In the genomic region with DNA sequence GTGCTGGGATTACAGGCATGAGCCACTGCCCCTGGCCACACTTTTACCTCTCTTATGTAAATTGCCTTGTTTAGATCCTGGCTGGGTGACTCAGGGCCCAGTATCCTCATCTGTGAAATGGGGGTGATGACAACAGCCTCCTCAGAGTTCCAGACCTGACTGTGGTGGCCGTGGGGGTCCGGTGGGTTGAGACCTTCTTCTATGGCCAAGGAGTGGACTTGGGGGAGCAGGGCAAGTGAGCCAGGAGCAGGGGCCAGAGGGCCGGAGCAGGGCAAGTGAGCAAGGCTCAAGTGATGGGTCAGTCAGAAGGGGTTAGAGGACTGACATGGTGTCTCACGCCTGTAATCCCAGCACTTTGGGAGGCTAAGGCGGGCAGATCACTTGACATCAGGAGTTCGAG, we compare ENCODE assay signal across 2 cellular contexts.
TF ChIP-seq lines count a peak whose summit lies in the region.

No MANE protein-coding gene starts in this region.

TF ChIP-seq in IMR-90, 13 proteins besides CTCF, POLR2A, EP300 and RAD21:
- TF ChIP-seq MAFK (IDR thresholded peaks at IDR 0.05; ENCODE audit: low read depth, low read length) (no peak), CEBPB (IDR thresholded peaks at IDR 0.05; ENCODE audit: low read depth, low read length) (no peak), RFX5 (IDR thresholded peaks at IDR 0.05; ENCODE audit: low read depth, low read length) (no peak), MXI1 (IDR thresholded peaks at IDR 0.05; ENCODE audit: borderline replicate concordance, low read depth, low read length) (no peak), NFE2L2 (IDR thresholded peaks at IDR 0.05; ENCODE audit: low read depth, low read length) (no peak), MAZ (IDR thresholded peaks at IDR 0.05; ENCODE audit: borderline replicate concordance, low read depth, low read length) (no peak), FOS (IDR thresholded peaks at IDR 0.05; ENCODE audit: low read depth, low read length) (no peak), SMC3 (IDR thresholded peaks at IDR 0.05; ENCODE audit: low read depth, low read length) (no peak), RCOR1 (IDR thresholded peaks at IDR 0.05; ENCODE audit: insufficient replicate concordance, low read length) (no peak), CHD1 (IDR thresholded peaks at IDR 0.05; ENCODE audit: low read depth, low read length) (no peak), BHLHE40 (IDR thresholded peaks at IDR 0.05; ENCODE audit: low read depth, low read length) (no peak)
- TF ChIP-seq, protein P1, sequence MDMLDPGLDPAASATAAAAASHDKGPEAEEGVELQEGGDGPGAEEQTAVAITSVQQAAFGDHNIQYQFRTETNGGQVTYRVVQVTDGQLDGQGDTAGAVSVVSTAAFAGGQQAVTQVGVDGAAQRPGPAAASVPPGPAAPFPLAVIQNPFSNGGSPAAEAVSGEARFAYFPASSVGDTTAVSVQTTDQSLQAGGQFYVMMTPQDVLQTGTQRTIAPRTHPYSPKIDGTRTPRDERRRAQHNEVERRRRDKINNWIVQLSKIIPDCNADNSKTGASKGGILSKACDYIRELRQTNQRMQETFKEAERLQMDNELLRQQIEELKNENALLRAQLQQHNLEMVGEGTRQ (IDR thresholded peaks at IDR 0.05; ENCODE audit: low read depth, low read length), result no peak
- TF ChIP-seq, protein P2, sequence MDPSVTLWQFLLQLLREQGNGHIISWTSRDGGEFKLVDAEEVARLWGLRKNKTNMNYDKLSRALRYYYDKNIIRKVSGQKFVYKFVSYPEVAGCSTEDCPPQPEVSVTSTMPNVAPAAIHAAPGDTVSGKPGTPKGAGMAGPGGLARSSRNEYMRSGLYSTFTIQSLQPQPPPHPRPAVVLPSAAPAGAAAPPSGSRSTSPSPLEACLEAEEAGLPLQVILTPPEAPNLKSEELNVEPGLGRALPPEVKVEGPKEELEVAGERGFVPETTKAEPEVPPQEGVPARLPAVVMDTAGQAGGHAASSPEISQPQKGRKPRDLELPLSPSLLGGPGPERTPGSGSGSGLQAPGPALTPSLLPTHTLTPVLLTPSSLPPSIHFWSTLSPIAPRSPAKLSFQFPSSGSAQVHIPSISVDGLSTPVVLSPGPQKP (IDR thresholded peaks at IDR 0.05; ENCODE audit: borderline replicate concordance, low read depth, low read length), result no peak

TF ChIP-seq in K562, 482 proteins besides CTCF, POLR2A, EP300 and RAD21:
- TF ChIP-seq ZNF274 (IDR thresholded peaks at IDR 0.05; ENCODE audit: borderline replicate concordance, low read depth, low read length) (no peak), KDM1A (IDR thresholded peaks at IDR 0.05) (peak in 1 of 2 experiments; percentile 10; a peak in 1 of 4 replicates), FOS (IDR thresholded peaks at IDR 0.05; ENCODE audit: extremely low read depth, insufficient read length) (no peak), ZNF384 (IDR thresholded peaks at IDR 0.05; ENCODE audit: low read depth, low read length) (no peak), HNRNPUL1 (IDR thresholded peaks at IDR 0.05; ENCODE audit: low read length) (no peak), RBM25 (IDR thresholded peaks at IDR 0.05; ENCODE audit: low read depth, low read length, severe bottlenecking) (no peak)
- TF ChIP-seq, protein P3, sequence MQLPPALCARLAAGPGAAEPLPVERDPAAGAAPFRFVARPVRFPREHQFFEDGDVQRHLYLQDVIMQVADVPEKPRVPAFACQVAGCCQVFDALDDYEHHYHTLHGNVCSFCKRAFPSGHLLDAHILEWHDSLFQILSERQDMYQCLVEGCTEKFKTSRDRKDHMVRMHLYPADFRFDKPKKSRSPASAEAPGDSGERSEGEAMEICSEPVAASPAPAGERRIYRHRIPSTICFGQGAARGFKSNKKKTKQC (CRISPR knock-in tag; IDR thresholded peaks at IDR 0.05), result no peak
- TF ChIP-seq, protein P4, sequence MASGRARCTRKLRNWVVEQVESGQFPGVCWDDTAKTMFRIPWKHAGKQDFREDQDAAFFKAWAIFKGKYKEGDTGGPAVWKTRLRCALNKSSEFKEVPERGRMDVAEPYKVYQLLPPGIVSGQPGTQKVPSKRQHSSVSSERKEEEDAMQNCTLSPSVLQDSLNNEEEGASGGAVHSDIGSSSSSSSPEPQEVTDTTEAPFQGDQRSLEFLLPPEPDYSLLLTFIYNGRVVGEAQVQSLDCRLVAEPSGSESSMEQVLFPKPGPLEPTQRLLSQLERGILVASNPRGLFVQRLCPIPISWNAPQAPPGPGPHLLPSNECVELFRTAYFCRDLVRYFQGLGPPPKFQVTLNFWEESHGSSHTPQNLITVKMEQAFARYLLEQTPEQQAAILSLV (tag; IDR thresholded peaks at IDR 0.05), result no peak
- TF ChIP-seq, protein P2 (CRISPR knock-in tag; IDR thresholded peaks at IDR 0.05), result no peak
